ENCODE assay signal across 13 cellular contexts in genomic region chr9:95302471-95302870, GRCh38.
"Had no signal": no experiment of that assay in that cellular context is flagged by ENCODE, and none has a peak within 500 bp of the region (broad histone marks: within the 10 kb centered on the region; RNA-seq: fewer than 3 reads in every experiment).

No MANE protein-coding gene starts in this region.

- H3K4me1 ChIP-seq: ascending aorta, breast epithelium had no signal

- H3K27ac ChIP-seq: ascending aorta, breast epithelium, pancreas had no signal

- H3K9me3 ChIP-seq: ascending aorta, breast epithelium, pancreas, upper lobe of left lung had no signal

- H3K27ac Mint-ChIP-seq: endodermal cell; stimulated activated naive CD8-positive, alpha-beta T cell treated with anti-CD3 and anti-CD28 coated beads, Interleukin-15, Interleukin-2, amounts not matched to agents 100 ng/mL and 50 ng/mL, for 24 hours had no signal

- H3K4me3 Mint-ChIP-seq: endodermal cell; stimulated activated naive CD8-positive, alpha-beta T cell treated with anti-CD3 and anti-CD28 coated beads, Interleukin-15, Interleukin-2, amounts not matched to agents 100 ng/mL and 50 ng/mL, for 24 hours had no signal

- H3K27me3 ChIP-seq: ascending aorta, breast epithelium, pancreas, upper lobe of left lung had no signal

- DNase-seq: activated CD4-positive, alpha-beta T cell treated with anti-CD3 and anti-CD28 coated beads, Interleukin-2, amount 50 U/mL, for 1 hour; activated gamma-delta T cell; activated T-cell treated with anti-CD3 and anti-CD28 coated beads, Interleukin-2, amount 50 U/mL, for 48 hours; endodermal cell; erythroblast; mammary epithelial cell; pancreas; upper lobe of left lung had no signal

- ATAC-seq: left lobe of liver, pancreas, sciatic nerve had no signal

- H3K4me3 ChIP-seq: ascending aorta, breast epithelium, pancreas, upper lobe of left lung had no signal

- H3K36me3 ChIP-seq: ascending aorta, breast epithelium, pancreas, upper lobe of left lung had no signal

- H3K9me3 Mint-ChIP-seq: endodermal cell; stimulated activated naive CD8-positive, alpha-beta T cell treated with anti-CD3 and anti-CD28 coated beads, Interleukin-15, Interleukin-2, amounts not matched to agents 100 ng/mL and 50 ng/mL, for 24 hours had no signal

- H3K27me3 Mint-ChIP-seq: stimulated activated naive CD8-positive, alpha-beta T cell treated with anti-CD3 and anti-CD28 coated beads, Interleukin-15, Interleukin-2, amounts not matched to agents 100 ng/mL and 50 ng/mL, for 24 hours had no signal
